ENCODE assay signal across 8 cellular contexts in genomic region chr20:32743237-32744112, GRCh38. TPM values are rescaled to one million over a fixed set of nuclear protein-coding genes. Genes with fewer than 3 reads are reported as not detected.
A peak's percentile ranks its signal among the peaks of the same experiment; 100 is the strongest.
DNase-seq lines count a peak whose midpoint lies in the region; ATAC-seq and TF ChIP-seq lines count a peak whose summit lies in the region.

Gene COMMD7, minus strand, starts transcription at chr20:32743467. Its CDS starts 76 bp downstream, at chr20:32743391.

- peak within 1 kb of the TSS; percentile 91 for H3K23ac ChIP-seq in IMR-90 (ENCODE audit: low read depth, low read length)

- H2BK20ac ChIP-seq in IMR-90 (ENCODE audit: low read depth, low read length) = peak within 1 kb of the TSS; percentile 76

- H3K4me1 ChIP-seq in IMR-90 (ENCODE audit: control insufficient read depth, insufficient read depth, low read length) (peaks cover 16% of the 10 kb centered on the region), adipocyte (ENCODE audit: control insufficient read depth, insufficient read depth, low read length) (peaks cover 10% of the 10 kb centered on the region), prostate gland (replicated peaks) (no peaks in the 10 kb centered on the region), vagina (peaks cover 21% of the 10 kb centered on the region)

- peak within 1 kb of the TSS; percentile 90; the same call in 2 of the 3 replicates for H2BK15ac ChIP-seq in IMR-90 (ENCODE audit: low read depth, low read length)

- peak within 1 kb of the TSS; percentile 86 for H3K56ac ChIP-seq in IMR-90 (ENCODE audit: extremely low read depth, insufficient read depth, low read length)

- 1% methylated on average over 32 of the region's 64 CpGs; no CpG with 5 or more reads in 1 of the 2 experiments for WGBS in IMR-90 (ENCODE audit: extremely low coverage in 2 of 2, insufficient read length in 1 of 2), 2 experiments
- WGBS in prostate gland = under 1% methylated on average over 48 of the region's 64 CpGs

- H3K9ac ChIP-seq in IMR-90 (ENCODE audit: low read depth, low read length) (peak within 1 kb of the TSS; percentile 99), adipocyte (ENCODE audit: low read length) (peak within 1 kb of the TSS; percentile 89)

- peak within 1 kb of the TSS; percentile 77 for H2AK5ac ChIP-seq in IMR-90 (ENCODE audit: low read depth, low read length)

- no peaks in the 10 kb centered on the region for H3K27me3 ChIP-seq in IMR-90 (ENCODE audit: control insufficient read depth, insufficient read depth, low read length)
- no peaks in the 10 kb centered on the region for H3K27me3 ChIP-seq in adipocyte (replicated peaks; ENCODE audit: control insufficient read depth, insufficient read depth, low read length)
- no peaks in the 10 kb centered on the region for H3K27me3 ChIP-seq in prostate gland (replicated peaks; ENCODE audit: insufficient read depth)
- no peaks in the 10 kb centered on the region for H3K27me3 ChIP-seq in vagina

- peak within 1 kb of the TSS; percentile 93 for H2AFZ ChIP-seq in IMR-90 (replicated peaks; ENCODE audit: low read length, poor library complexity)

- intact Hi-C loops in IMR-90 (cut with micrococcal nuclease) = no loop called here
- intact Hi-C loops in left cardiac atrium (cut with DNase I) = no loop called here
- intact Hi-C loops in prostate gland (cut with DNase I) = no loop called here
- intact Hi-C loops in vagina (cut with DNase I) = no loop called here

- H3K27ac ChIP-seq in IMR-90 (ENCODE audit: insufficient read depth, low read length) = peak within 1 kb of the TSS; percentile 62
- H3K27ac ChIP-seq in prostate gland = peak within 1 kb of the TSS; percentile 76 to 79
- peak within 1 kb of the TSS; percentile 86 for H3K27ac ChIP-seq in vagina

- H2BK120ac ChIP-seq in IMR-90 (ENCODE audit: low read depth, low read length) = peak within 1 kb of the TSS; percentile 84

- H3K4ac ChIP-seq in IMR-90 (ENCODE audit: low read depth, low read length) = peak within 1 kb of the TSS; percentile 76

- H3K4me3 ChIP-seq in AG10803 (ENCODE audit: low read length) = peak within 1 kb of the TSS; percentile 79
- H3K4me3 ChIP-seq in IMR-90 (ENCODE audit: insufficient read depth, low read depth, low read length) = peak within 1 kb of the TSS; percentile 89
- peak within 1 kb of the TSS; percentile 90 for H3K4me3 ChIP-seq in adipocyte (ENCODE audit: low read length)
- peak within 1 kb of the TSS; percentile 67 to 71 for H3K4me3 ChIP-seq in prostate gland
- H3K4me3 ChIP-seq in vagina = peak within 1 kb of the TSS; percentile 75 to 89

- H4K91ac ChIP-seq in IMR-90 (ENCODE audit: insufficient read depth, low read depth, low read length) = peak within 1 kb of the TSS; percentile 80

- ATAC-seq in IMR-90 (ENCODE audit: low read depth) (peak; percentile 73), left cardiac atrium (peak; percentile 93 to 95)

- TF ChIP-seq CTCF in AG10803 (conservative IDR thresholded peaks at IDR 0.05; ENCODE audit: low read length) (no peak), IMR-90 (conservative IDR thresholded peaks at IDR 0.05; ENCODE audit: low read depth, low read length) (no peak), prostate gland (IDR thresholded peaks at IDR 0.05) (no peak), vagina (IDR thresholded peaks at IDR 0.05) (no peak)

- TF ChIP-seq POLR2A in GM19099 (IDR thresholded peaks at IDR 0.05; ENCODE audit: extremely low read depth, insufficient read length, low read depth) (peak; percentile 46), IMR-90 (IDR thresholded peaks at IDR 0.05; ENCODE audit: low read depth, low read length) (0 out of 2 replicates have a peak, but pooled peaks have one; percentile 46), prostate gland (IDR thresholded peaks at IDR 0.05) (no peak), vagina (IDR thresholded peaks at IDR 0.05) (no peak)

- H3K18ac ChIP-seq in IMR-90 (ENCODE audit: low read depth, low read length) = peak within 1 kb of the TSS; percentile 59

- no TSS peak for BruUV-seq in IMR-90 (replicated peaks; lab: Mats Ljungman, UMichigan)

- no peaks in the 10 kb centered on the region; the same call in 1 of the 2 replicates for H4K20me1 ChIP-seq in IMR-90 (ENCODE audit: insufficient read depth, low read length)

- in situ Hi-C loops in IMR-90 (cut with MboI; ENCODE audit: low sequenced_read_pairs) = no loop called here

- no peaks in the 10 kb centered on the region for H3K9me3 ChIP-seq in IMR-90 (ENCODE audit: control insufficient read depth, insufficient read depth, low read length)
- no peaks in the 10 kb centered on the region for H3K9me3 ChIP-seq in adipocyte (ENCODE audit: control insufficient read depth, low read length)
- H3K9me3 ChIP-seq in prostate gland = no peaks in the 10 kb centered on the region
- no peaks in the 10 kb centered on the region for H3K9me3 ChIP-seq in vagina

- H4K8ac ChIP-seq in IMR-90 (ENCODE audit: low read depth in 2 of 2, low read length in 2 of 2) = peak within 1 kb of the TSS; percentile 46 to 91

- dilution Hi-C loops in IMR-90 (cut with HindIII; ENCODE audit: low sequenced_read_pairs, unreplicated experiment) = no loop called here

- TF ChIP-seq RAD21 in IMR-90 (IDR thresholded peaks at IDR 0.05; ENCODE audit: low read length) = 0 out of 2 replicates have a peak, but pooled peaks have one; percentile 2

- H3K36me3 ChIP-seq in IMR-90 (ENCODE audit: control insufficient read depth, insufficient read depth, low read length) = no peaks in the 10 kb centered on the region
- no peaks in the 10 kb centered on the region for H3K36me3 ChIP-seq in adipocyte (ENCODE audit: control insufficient read depth, insufficient read depth, low read length, severe bottlenecking)
- no peaks in the 10 kb centered on the region for H3K36me3 ChIP-seq in prostate gland
- H3K36me3 ChIP-seq in vagina = no peaks in the 10 kb centered on the region

- peak within 1 kb of the TSS; percentile 92 for H3K14ac ChIP-seq in IMR-90 (replicated peaks; ENCODE audit: low read depth, low read length)

- H3K9me1 ChIP-seq in IMR-90 (ENCODE audit: insufficient read depth, low read length) = peaks cover 10% of the 10 kb centered on the region

- H4K5ac ChIP-seq in IMR-90 (ENCODE audit: low read depth, low read length) = peak within 1 kb of the TSS; percentile 91

- peak within 1 kb of the TSS; percentile 96 for H3K4me2 ChIP-seq in IMR-90 (ENCODE audit: low read depth, low read length)

- CTCF ChIA-PET in IMR-90 (lab: Yijun Ruan, JAX) = no interaction called here

- POLR2A ChIA-PET in IMR-90 (lab: Charles Lee; ENCODE audit: unreplicated experiment) = interaction anchor here (0.6 to 1.4 kb wide), 2 partner anchors 9 to 448 kb away, joined by 4 to 10 read pairs; no protein-coding TSS in a partner anchor

- peak within 1 kb of the TSS; percentile 96 for H2AK9ac ChIP-seq in IMR-90 (replicated peaks; ENCODE audit: low read depth, low read length, poor library complexity)

- DNase-seq in AG10803 (ENCODE audit: low read depth) (peak; percentile 57), IMR-90 (peak; percentile 44), SW480 (ENCODE audit: low spot score) (peak; percentile 70), adipocyte (ENCODE audit: low read depth) (peak; percentile 79), left cardiac atrium (peak; percentile 71), prostate gland (ENCODE audit: low spot score) (peak; percentile 29), vagina (ENCODE audit: extremely low spot score in 2 of 2) (no peak)

- H3K79me1 ChIP-seq in IMR-90 (ENCODE audit: low read depth in 1 of 2, low read length in 2 of 2) = peaks cover 16 to 54% of the 10 kb centered on the region in 2 experiments

- peak within 1 kb of the TSS; percentile 72 for H2BK5ac ChIP-seq in IMR-90 (ENCODE audit: low read depth, low read length, poor library complexity, severe bottlenecking)

TF ChIP-seq in IMR-90, 13 proteins besides CTCF, POLR2A, EP300 and RAD21:
- TF ChIP-seq RFX5 (IDR thresholded peaks at IDR 0.05; ENCODE audit: low read depth, low read length) (peak; percentile 85), ELK1 (IDR thresholded peaks at IDR 0.05; ENCODE audit: borderline replicate concordance, low read depth, low read length) (no peak), MAZ (IDR thresholded peaks at IDR 0.05; ENCODE audit: borderline replicate concordance, low read depth, low read length) (0 out of 2 replicates have a peak, but pooled peaks have one; percentile 39), MAFK (IDR thresholded peaks at IDR 0.05; ENCODE audit: low read depth, low read length) (no peak), SMC3 (IDR thresholded peaks at IDR 0.05; ENCODE audit: low read depth, low read length) (no peak), BHLHE40 (IDR thresholded peaks at IDR 0.05; ENCODE audit: low read depth, low read length) (no peak)

RNA-seq across cellular contexts. Expression of gene COMMD7, which starts in this region (rescaled TPM):
- total RNA-seq in IMR-90 (2012; rRNA removed) = 46.9 and 51.8 TPM in 2 replicates
- polyA plus RNA-seq in IMR-90 (2012; rRNA removed) = 62.0 and 67.5 TPM in 2 replicates
- 34.0 and 43.2 TPM in 2 replicates for polyA plus RNA-seq in IMR-90 (2012; cell fraction: cytosol; rRNA removed)
- polyA plus RNA-seq in IMR-90 (2012; cell fraction: nucleus; rRNA removed; ENCODE audit: low replicate concordance) = 18.7 and 36.6 TPM in 2 replicates
- 10 to 100 TPM; 38.1 to 38.9 TPM for total RNA-seq in left cardiac atrium
- 10 to 100 TPM; 26.3 to 48.3 TPM for total RNA-seq in prostate gland
- total RNA-seq in vagina = 28.7 TPM

Comparison
In these comparisons a context has a peak if more than half of its experiments do, and no peak if none do; other contexts are left out.
1. DNase-seq: peak in AG10803 (single experiment), IMR-90 (single experiment), SW480 (single experiment), adipocyte (single experiment), left cardiac atrium (single experiment) and prostate gland (single experiment); none in vagina (0 of 2).
2. POLR2A ChIP-seq: peak in GM19099 (single experiment) and IMR-90 (single experiment); none in prostate gland (single experiment) and vagina (0 of 2).
3. Peak in every context shown above with its lines, with median percentiles within 50 percentile points of each other: H3K4me3 ChIP-seq and H3K27ac ChIP-seq.